Comparison of ENCODE assay signal across 22 cellular contexts in genomic region chr1:29428216-29428615, GRCh38.
"Had no signal": no experiment of that assay in that cellular context is flagged by ENCODE, and none has a peak within 500 bp of the region (broad histone marks: within the 10 kb centered on the region; RNA-seq: fewer than 3 reads in every experiment).

No MANE protein-coding gene starts in this region.

- ATAC-seq: natural killer cell; psoas muscle; right lobe of liver; stimulated activated memory B cell treated with anti-CD40 and anti-IgM and Interleukin-4, amounts not matched to agents 10 μg/mL and 1 μg/mL and 100 μg/mL, for 72 hours; stimulated activated naive CD8-positive, alpha-beta T cell treated with anti-CD3 and anti-CD28 coated beads, Interleukin-15, amount 100 ng/mL, for 72 hours; stimulated activated naive CD8-positive, alpha-beta T cell treated with anti-CD3 and anti-CD28 coated beads, Interleukin-15, Interleukin-2, amounts not matched to agents 100 U/mL and 50 U/mL, for 24 hours; upper lobe of right lung had no signal

- DNase-seq: natural killer cell; occipital lobe; ovary; psoas muscle; right cardiac atrium; right lobe of liver; spleen; stimulated activated CD4-positive, alpha-beta T cell treated with anti-CD3 and anti-CD28 coated beads, Interleukin-12 subunit alpha, Interleukin-12 subunit beta, amount 100 ng/mL, for 4 hours; stimulated activated CD4-positive, alpha-beta T cell treated with anti-CD3 and anti-CD28 coated beads, Interleukin-1b, Interleukin-23, amount 100 ng/mL, for 48 hours; stimulated activated CD4-positive, alpha-beta T cell treated with anti-CD3 and anti-CD28 coated beads, Interleukin-4, amount 100 ng/mL, for 1 hour; stimulated activated CD4-positive, alpha-beta T cell treated with anti-CD3 and anti-CD28 coated beads, Interleukin-4, amount 100 ng/mL, for 4 hours; stimulated activated CD8-positive, alpha-beta memory T cell treated with anti-CD3 and anti-CD28 coated beads, Interleukin-4, amount 100 ng/mL, for 48 hours; stimulated activated naive CD4-positive, alpha-beta T cell; stimulated activated naive CD8-positive, alpha-beta T cell treated with anti-CD3 and anti-CD28 coated beads, Interleukin-15, amount 100 ng/mL, for 72 hours; stimulated activated naive CD8-positive, alpha-beta T cell treated with anti-CD3 and anti-CD28 coated beads, Interleukin-15, Interleukin-2, amounts not matched to agents 100 U/mL and 50 U/mL, for 24 hours; substantia nigra; testis; tibial artery; transverse colon; upper lobe of right lung; uterus had no signal
